Comparison of ENCODE assay signal across 8 cellular contexts in the genomic region with DNA sequence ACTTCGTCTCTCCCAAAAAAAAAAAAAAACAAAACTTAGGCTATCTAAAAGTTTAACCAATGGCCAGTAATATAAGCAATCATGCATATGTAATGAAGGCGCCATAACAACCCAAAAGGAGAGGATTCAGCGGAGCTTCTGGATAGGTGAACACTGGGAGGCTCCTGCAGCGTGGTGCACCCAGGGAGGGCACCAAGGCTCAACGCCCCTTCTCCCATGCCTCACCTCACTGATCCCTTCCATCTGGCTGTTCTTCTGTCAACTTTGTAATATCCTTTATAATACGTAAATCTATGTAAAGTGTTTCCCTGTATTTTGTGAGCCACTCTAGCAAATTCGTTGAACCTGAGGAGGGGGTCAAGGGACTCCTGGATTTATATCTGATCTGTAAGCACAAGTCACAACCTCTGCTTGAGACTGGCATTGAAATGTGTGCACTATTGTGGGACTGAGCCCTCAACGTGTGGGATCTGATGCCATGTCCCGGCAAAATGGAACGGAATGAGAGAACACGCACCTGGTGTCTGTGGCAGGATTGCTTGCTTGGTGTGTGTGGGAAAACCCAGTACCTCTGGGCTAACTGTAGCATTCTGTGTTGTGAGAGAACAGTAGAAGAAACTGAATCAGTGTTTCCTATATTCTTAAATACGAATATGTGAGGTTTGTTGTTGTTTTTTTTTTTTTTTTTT. TPM values are rescaled to one million over a fixed set of nuclear protein-coding genes. Genes with fewer than 3 reads are reported as not detected.
DNase-seq lines count a peak whose midpoint lies in the region; ATAC-seq and TF ChIP-seq lines count a peak whose summit lies in the region.

No MANE protein-coding gene starts in this region.

- H3K36me3 ChIP-seq in H7 (replicated peaks; ENCODE audit: control insufficient read depth, insufficient read depth, low read length) = no peaks in the 10 kb centered on the region
- H3K36me3 ChIP-seq in naive thymus-derived CD4-positive, alpha-beta T cell (ENCODE audit: control insufficient read depth in 2 of 3, insufficient read depth in 3 of 3, low read length in 3 of 3) = peaks cover 0 to 19% (median 0%) of the 10 kb centered on the region in 3 experiments

- H3K27me3 Mint-ChIP-seq in central memory CD8-positive, alpha-beta T cell = no peaks in the 10 kb centered on the region
- no peaks in the 10 kb centered on the region for H3K27me3 Mint-ChIP-seq in naive thymus-derived CD4-positive, alpha-beta T cell

- DNase-seq in H7 (peak; percentile 41), GF-D8 (lab: John Stamatoyannopoulos, UW) (no peak), SKM-1 treated with dmso at 0.1 percent for 144 hours (lab: John Stamatoyannopoulos, UW; ENCODE audit: unreplicated experiment) (no peak), KG1 (lab: John Stamatoyannopoulos, UW) (no peak)
- DNase-seq in central memory CD8-positive, alpha-beta T cell (ENCODE audit: low spot score in 2 of 2) = no peak
- peak in 1 of 9 donors; percentile 4 for DNase-seq in naive thymus-derived CD4-positive, alpha-beta T cell

- H3K36me3 Mint-ChIP-seq in central memory CD8-positive, alpha-beta T cell (ENCODE audit: insufficient read depth) = peaks cover 13% of the 10 kb centered on the region
- peaks cover 11 to 46% (median 32%) of the 10 kb centered on the region in 5 donors for H3K36me3 Mint-ChIP-seq in naive thymus-derived CD4-positive, alpha-beta T cell

- H3K27me3 ChIP-seq in H7 (ENCODE audit: control insufficient read depth, insufficient read depth, low read length) = peaks cover 5% of the 10 kb centered on the region; the same call in 1 of the 2 replicates
- no peaks in the 10 kb centered on the region for H3K27me3 ChIP-seq in naive thymus-derived CD4-positive, alpha-beta T cell (ENCODE audit: control insufficient read depth in 2 of 2, insufficient read depth in 2 of 2, low read length in 2 of 2)

- H3K4me1 ChIP-seq in naive thymus-derived CD4-positive, alpha-beta T cell (ENCODE audit: control insufficient read depth in 2 of 2, insufficient read depth in 2 of 2, low read length in 2 of 2) = peaks cover 9% of the 10 kb centered on the region in 2 donors

- no peak for ATAC-seq in central memory CD8-positive, alpha-beta T cell (replicated peaks; ENCODE audit: extremely low read depth, poor library complexity, severe bottlenecking)
- no peak for ATAC-seq in naive thymus-derived CD4-positive, alpha-beta T cell
- ATAC-seq in HG02571 (IDR thresholded peaks at IDR 0.05; ENCODE audit: unreplicated experiment) = no peak

- H3K4me3 ChIP-seq in H7 (ENCODE audit: insufficient read depth, low read depth, low read length) = peak overlapping the region; percentile 8; the same call in 1 of the 2 replicates
- peak overlapping the region; percentile 89 for H3K4me3 ChIP-seq in naive thymus-derived CD4-positive, alpha-beta T cell (ENCODE audit: low read length)

- H3K27ac Mint-ChIP-seq in central memory CD8-positive, alpha-beta T cell (ENCODE audit: low read depth) = no peak overlapping the region
- H3K27ac Mint-ChIP-seq in naive thymus-derived CD4-positive, alpha-beta T cell = peak overlapping the region in 8 of 9 donors; percentile 14 to 95 (median 88)

- H3K4me3 Mint-ChIP-seq in central memory CD8-positive, alpha-beta T cell = peak overlapping the region; percentile 82
- peak overlapping the region; percentile 79 to 94 (median 91) for H3K4me3 Mint-ChIP-seq in naive thymus-derived CD4-positive, alpha-beta T cell

- TF ChIP-seq CTCF in 22Rv1 (IDR thresholded peaks at IDR 0.05) = no peak

- H3K9me3 Mint-ChIP-seq in central memory CD8-positive, alpha-beta T cell = peaks cover 9% of the 10 kb centered on the region
- peaks cover 0 to 77% (median 35%) of the 10 kb centered on the region in 11 donors for H3K9me3 Mint-ChIP-seq in naive thymus-derived CD4-positive, alpha-beta T cell

- CTCF ChIA-PET in naive thymus-derived CD4-positive, alpha-beta T cell (lab: Charles Lee) = interaction anchor here (0.7 kb wide), 1 partner anchor 830 kb away, joined by 4 read pairs; no protein-coding TSS in a partner anchor

- peaks cover 0 to 22% (median 0%) of the 10 kb centered on the region in 3 experiments for H3K9me3 ChIP-seq in naive thymus-derived CD4-positive, alpha-beta T cell (ENCODE audit: control insufficient read depth in 2 of 3, low read length in 3 of 3)

- H3K27ac ChIP-seq in 22Rv1 = peak overlapping the region; percentile 63; the same call in 1 of the 2 replicates
- no peak overlapping the region for H3K27ac ChIP-seq in naive thymus-derived CD4-positive, alpha-beta T cell (ENCODE audit: low read depth, low read length)

- intact Hi-C loops in naive thymus-derived CD4-positive, alpha-beta T cell (cut with micrococcal nuclease) = loop anchor here (1.0 to 10.0 kb wide), 4 partner anchors 90 to 459 kb away; partner anchors contain the start of genes ZNF160 (in 1 of the 2), ZNF611 (in 1 of the 2), ZNF813 (in 1 of the 2) and ZNF816 (in 1 of the 2)

- H3K4me1 Mint-ChIP-seq in central memory CD8-positive, alpha-beta T cell = peaks cover 33% of the 10 kb centered on the region
- peaks cover 17 to 52% (median 40%) of the 10 kb centered on the region in 7 donors for H3K4me1 Mint-ChIP-seq in naive thymus-derived CD4-positive, alpha-beta T cell

- POLR2A ChIA-PET in naive thymus-derived CD4-positive, alpha-beta T cell (lab: Charles Lee) = interaction anchor here (0.9 kb wide), 1 partner anchor 36 kb away, joined by 5 read pairs; no protein-coding TSS in a partner anchor

RNA-seq across cellular contexts. Expression of gene ZNF665, which starts 0.5 kb away (rescaled TPM):
- 3.9 and 4.0 TPM in 2 replicates for total RNA-seq in H7 (2014; rRNA removed; shearing (Covaris generic))
- total RNA-seq in naive thymus-derived CD4-positive, alpha-beta T cell = 1 to 10 TPM; 1.6 to 5.9 (median 3.3) TPM
- polyA plus RNA-seq in naive thymus-derived CD4-positive, alpha-beta T cell = 10 to 100 TPM; 12.2 to 13.7 TPM

RNA-seq across cellular contexts. Expression of gene ZNF347, which starts 34.8 kb away (rescaled TPM):
- 7.1 and 9.7 TPM in 2 replicates for total RNA-seq in H7 (2014; rRNA removed; shearing (Covaris generic))
- total RNA-seq in naive thymus-derived CD4-positive, alpha-beta T cell = 10 to 100 TPM in 2 of 5 experiments, 1 to 10 TPM in 3; 3.3 to 26.9 (median 7.3) TPM
- polyA plus RNA-seq in naive thymus-derived CD4-positive, alpha-beta T cell = 1 to 10 TPM; 6.5 to 9.5 TPM
